Comparison of ENCODE assay signal across 1 cellular context in the genomic region with DNA sequence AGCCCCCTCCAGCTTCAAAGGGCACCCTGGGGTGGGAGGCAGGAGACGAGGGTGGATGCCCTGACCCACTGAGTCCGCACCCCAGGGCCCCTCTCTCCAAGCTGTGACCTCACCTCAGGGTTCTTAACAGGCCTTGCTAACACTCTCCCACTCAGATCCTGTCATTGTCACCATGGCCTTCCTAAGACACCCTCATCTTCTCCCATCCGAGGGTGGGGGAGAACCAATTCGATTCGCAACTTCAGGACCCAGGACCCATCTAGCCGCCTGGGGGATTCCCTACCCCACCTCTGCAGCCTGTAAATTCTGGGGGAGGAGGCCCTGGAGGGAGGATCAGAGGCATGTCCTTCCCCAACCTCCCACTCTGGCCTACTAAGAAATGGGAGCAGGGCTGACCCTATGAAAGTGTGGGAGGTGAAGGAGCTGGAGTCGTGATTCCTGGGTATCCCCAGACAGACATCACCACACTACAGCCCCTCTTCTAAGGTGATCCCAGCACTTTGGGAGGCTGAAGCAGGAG.
TF ChIP-seq lines count a peak whose summit lies in the region.

No MANE protein-coding gene starts in this region.

TF ChIP-seq in IMR-90, 13 proteins besides CTCF, POLR2A, EP300 and RAD21:
- TF ChIP-seq, protein P1, sequence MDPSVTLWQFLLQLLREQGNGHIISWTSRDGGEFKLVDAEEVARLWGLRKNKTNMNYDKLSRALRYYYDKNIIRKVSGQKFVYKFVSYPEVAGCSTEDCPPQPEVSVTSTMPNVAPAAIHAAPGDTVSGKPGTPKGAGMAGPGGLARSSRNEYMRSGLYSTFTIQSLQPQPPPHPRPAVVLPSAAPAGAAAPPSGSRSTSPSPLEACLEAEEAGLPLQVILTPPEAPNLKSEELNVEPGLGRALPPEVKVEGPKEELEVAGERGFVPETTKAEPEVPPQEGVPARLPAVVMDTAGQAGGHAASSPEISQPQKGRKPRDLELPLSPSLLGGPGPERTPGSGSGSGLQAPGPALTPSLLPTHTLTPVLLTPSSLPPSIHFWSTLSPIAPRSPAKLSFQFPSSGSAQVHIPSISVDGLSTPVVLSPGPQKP (IDR thresholded peaks at IDR 0.05; ENCODE audit: borderline replicate concordance, low read depth, low read length), result no peak
- no peak for TF ChIP-seq CEBPB (IDR thresholded peaks at IDR 0.05; ENCODE audit: low read depth, low read length)
- TF ChIP-seq BHLHE40 (IDR thresholded peaks at IDR 0.05; ENCODE audit: low read depth, low read length), result no peak
- no peak for TF ChIP-seq CHD1 (IDR thresholded peaks at IDR 0.05; ENCODE audit: low read depth, low read length)
- TF ChIP-seq, protein P2, sequence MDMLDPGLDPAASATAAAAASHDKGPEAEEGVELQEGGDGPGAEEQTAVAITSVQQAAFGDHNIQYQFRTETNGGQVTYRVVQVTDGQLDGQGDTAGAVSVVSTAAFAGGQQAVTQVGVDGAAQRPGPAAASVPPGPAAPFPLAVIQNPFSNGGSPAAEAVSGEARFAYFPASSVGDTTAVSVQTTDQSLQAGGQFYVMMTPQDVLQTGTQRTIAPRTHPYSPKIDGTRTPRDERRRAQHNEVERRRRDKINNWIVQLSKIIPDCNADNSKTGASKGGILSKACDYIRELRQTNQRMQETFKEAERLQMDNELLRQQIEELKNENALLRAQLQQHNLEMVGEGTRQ (IDR thresholded peaks at IDR 0.05; ENCODE audit: low read depth, low read length), result no peak
- TF ChIP-seq NFE2L2 (IDR thresholded peaks at IDR 0.05; ENCODE audit: low read depth, low read length), result no peak
- no peak for TF ChIP-seq FOS (IDR thresholded peaks at IDR 0.05; ENCODE audit: low read depth, low read length)
- TF ChIP-seq MAZ (IDR thresholded peaks at IDR 0.05; ENCODE audit: borderline replicate concordance, low read depth, low read length), result no peak
- TF ChIP-seq MXI1 (IDR thresholded peaks at IDR 0.05; ENCODE audit: borderline replicate concordance, low read depth, low read length), result no peak
